In the genomic region with DNA sequence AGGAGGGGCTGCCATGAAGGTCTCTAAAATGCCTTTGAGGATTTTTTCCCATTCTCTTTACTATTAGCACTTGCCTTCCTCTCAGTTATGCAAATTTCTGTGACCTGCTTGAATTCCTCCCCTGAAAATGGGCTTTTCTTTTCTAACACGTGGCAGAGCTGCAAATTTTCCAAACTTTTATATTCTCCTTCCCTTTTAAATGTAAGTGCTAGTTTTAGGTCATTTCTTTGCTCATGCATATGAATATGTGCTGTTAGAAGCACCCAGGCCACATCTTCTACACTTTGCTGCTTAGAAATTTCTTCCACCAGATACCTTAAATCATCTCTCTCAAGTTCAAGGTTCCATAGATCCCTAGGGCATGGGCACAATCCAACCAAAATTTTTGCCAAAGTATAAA, we compare ENCODE assay signal across 2 cellular contexts.
A peak's percentile ranks its signal among the peaks of the same experiment; 100 is the strongest.
TF ChIP-seq lines count a peak whose summit lies in the region.

No MANE protein-coding gene starts in this region.

TF ChIP-seq in HepG2, 621 proteins besides CTCF, POLR2A, EP300 and RAD21:
- TF ChIP-seq ZNF841 (CRISPR knock-in tag; IDR thresholded peaks at IDR 0.05; ENCODE audit: borderline replicate concordance) (peak; percentile 96; the same call in 1 of the 2 replicates), BRCA1 (CRISPR knock-in tag; IDR thresholded peaks at IDR 0.05) (no peak)

TF ChIP-seq in HEK293, 187 proteins besides CTCF, POLR2A, EP300 and RAD21:
- peak; percentile 66 for TF ChIP-seq SETDB1 (IDR thresholded peaks at IDR 0.05; ENCODE audit: insufficient read length, low read length)
- no peak for TF ChIP-seq ZNF391 (tag by site-specific recombination; IDR thresholded peaks at IDR 0.05; ENCODE audit: borderline replicate concordance, low read depth)
